ENCODE assay signal across 1 cellular context in genomic region chr1:68232354-68233148, GRCh38.
TF ChIP-seq lines count a peak whose summit lies in the region.

Gene WLS (minus strand): TSS chr1:68232523. CDS start chr1:68232299, 224 bp downstream.

TF ChIP-seq in HepG2, 621 proteins besides CTCF, POLR2A, EP300 and RAD21 (continued from another document):
- TF ChIP-seq NFAT5 (CRISPR knock-in tag; IDR thresholded peaks at IDR 0.05) (no peak), CBFB (CRISPR knock-in tag; IDR thresholded peaks at IDR 0.05) (no peak), NFIB (CRISPR knock-in tag; IDR thresholded peaks at IDR 0.05; ENCODE audit: borderline replicate concordance) (no peak)
